ENCODE assay signal across 17 cellular contexts in genomic region chr10:125097409-125098070, GRCh38.
"Had no signal": no experiment of that assay in that cellular context is flagged by ENCODE, and none has a peak within 500 bp of the region (broad histone marks: within the 10 kb centered on the region; RNA-seq: fewer than 3 reads in every experiment).

No MANE protein-coding gene starts in this region.

- H3K9me3 ChIP-seq: esophagus squamous epithelium, thoracic aorta, upper lobe of left lung had no signal

- ATAC-seq: activated CD4-positive, CD25-positive, alpha-beta regulatory T cell treated with anti-CD3 and anti-CD28 coated beads, Interleukin-2, amount 50 U/mL, for 24 hours; activated CD8-positive, alpha-beta T cell treated with anti-CD3 and anti-CD28 coated beads, Interleukin-2, amount 10 ng/mL, durations not matched to agents 7 days and 5 days; activated T-cell treated with anti-CD3 and anti-CD28 coated beads, Interleukin-2, amount 50 U/mL, for 4 hours had no signal

- H3K27me3 ChIP-seq: esophagus squamous epithelium, upper lobe of left lung had no signal

- H3K36me3 ChIP-seq: thoracic aorta had no signal

- H3K9me3 Mint-ChIP-seq: activated CD4-positive, alpha-beta T cell treated with anti-CD3 and anti-CD28 coated beads, Interleukin-2, amount 10 ng/mL, durations not matched to agents 7 days and 5 days; activated T-cell treated with anti-CD3 and anti-CD28 coated beads, Interleukin-2, amount 50 U/mL, for 4 hours; nephron progenitor cell; stimulated activated naive CD8-positive, alpha-beta T cell treated with anti-CD3 and anti-CD28 coated beads, Interleukin-15, Interleukin-2, amounts not matched to agents 100 ng/mL and 50 ng/mL, for 24 hours; T-helper 1 cell treated with Interleukin-12 subunit alpha and Interleukin-12 subunit beta and Interleukin-4 antibody, amounts not matched to agents 30 μg/mL and 1 μg/mL, for 36 hours had no signal

- H3K27ac ChIP-seq: esophagus squamous epithelium, skin epidermis, thoracic aorta, upper lobe of left lung had no signal

- H3K27me3 Mint-ChIP-seq: activated CD4-positive, alpha-beta T cell treated with anti-CD3 and anti-CD28 coated beads, Interleukin-2, amount 10 ng/mL, durations not matched to agents 7 days and 5 days; stimulated activated naive CD8-positive, alpha-beta T cell treated with anti-CD3 and anti-CD28 coated beads, Interleukin-15, Interleukin-2, amounts not matched to agents 100 ng/mL and 50 ng/mL, for 24 hours had no signal

- DNase-seq: activated CD4-positive, alpha-beta T cell treated with anti-CD3 and anti-CD28 coated beads, Interleukin-2, amount 10 ng/mL, durations not matched to agents 7 days and 5 days; activated CD8-positive, alpha-beta T cell treated with anti-CD3 and anti-CD28 coated beads, Interleukin-2, amount 10 ng/mL, durations not matched to agents 7 days and 5 days; activated naive CD4-positive, alpha-beta T cell treated with anti-CD3 and anti-CD28 coated beads, Interleukin-2, amount 50 U/mL, for 16 hours; activated T-cell treated with anti-CD3 and anti-CD28 coated beads, Interleukin-2, amount 50 U/mL, for 4 hours; cerebellar nuclear complex; effector CD4-positive, alpha-beta T cell; esophagus squamous epithelium; nephron progenitor cell; occipital lobe; stimulated activated CD4-positive, alpha-beta T cell treated with anti-CD3 and anti-CD28 coated beads, Interleukin-15, amount 100 ng/mL, for 24 hours; stimulated activated CD4-positive, alpha-beta T cell treated with anti-CD3 and anti-CD28 coated beads, Interleukin-2, amount 100 ng/mL, for 48 hours; upper lobe of left lung had no signal

- H3K27ac Mint-ChIP-seq: activated CD4-positive, alpha-beta T cell treated with anti-CD3 and anti-CD28 coated beads, Interleukin-2, amount 10 ng/mL, durations not matched to agents 7 days and 5 days; activated CD8-positive, alpha-beta T cell treated with anti-CD3 and anti-CD28 coated beads, Interleukin-2, amount 10 ng/mL, durations not matched to agents 7 days and 5 days; nephron progenitor cell; stimulated activated naive CD8-positive, alpha-beta T cell treated with anti-CD3 and anti-CD28 coated beads, Interleukin-15, Interleukin-2, amounts not matched to agents 100 ng/mL and 50 ng/mL, for 24 hours; T-helper 1 cell treated with Interleukin-12 subunit alpha and Interleukin-12 subunit beta and Interleukin-4 antibody, amounts not matched to agents 30 μg/mL and 1 μg/mL, for 36 hours had no signal

- H3K4me3 ChIP-seq: esophagus squamous epithelium, skin epidermis, thoracic aorta, upper lobe of left lung had no signal

- H3K4me1 Mint-ChIP-seq: activated CD4-positive, alpha-beta T cell treated with anti-CD3 and anti-CD28 coated beads, Interleukin-2, amount 10 ng/mL, durations not matched to agents 7 days and 5 days had no signal

- H3K4me3 Mint-ChIP-seq: activated CD4-positive, alpha-beta T cell treated with anti-CD3 and anti-CD28 coated beads, Interleukin-2, amount 10 ng/mL, durations not matched to agents 7 days and 5 days; activated CD8-positive, alpha-beta T cell treated with anti-CD3 and anti-CD28 coated beads, Interleukin-2, amount 10 ng/mL, durations not matched to agents 7 days and 5 days; activated T-cell treated with anti-CD3 and anti-CD28 coated beads, Interleukin-2, amount 50 U/mL, for 4 hours; nephron progenitor cell; stimulated activated naive CD8-positive, alpha-beta T cell treated with anti-CD3 and anti-CD28 coated beads, Interleukin-15, Interleukin-2, amounts not matched to agents 100 ng/mL and 50 ng/mL, for 24 hours; T-helper 1 cell treated with Interleukin-12 subunit alpha and Interleukin-12 subunit beta and Interleukin-4 antibody, amounts not matched to agents 30 μg/mL and 1 μg/mL, for 36 hours had no signal
